In genomic region chr6:6962086-6962485, GRCh38 we compare ENCODE assay signal across 6 cellular contexts.
"Had no signal": no experiment of that assay in that cellular context is flagged by ENCODE, and none has a peak within 500 bp of the region (broad histone marks: within the 10 kb centered on the region; RNA-seq: fewer than 3 reads in every experiment).

No MANE protein-coding gene starts in this region.

- H3K4me3 ChIP-seq: K562 had no signal

- DNase-seq: IMR-90, KBM-7 had no signal

- H3K27ac ChIP-seq: HL-60 had no signal

- FAIRE-seq: HepG2, HTR-8/SVneo, K562 had no signal
